Comparison of ENCODE assay signal across 8 cellular contexts in genomic region chr5:111512026-111512405, GRCh38.
DNase-seq lines count a peak whose midpoint lies in the region; ATAC-seq, FAIRE-seq and TF ChIP-seq lines count a peak whose summit lies in the region.

No MANE protein-coding gene starts in this region.

- peak; percentile 45 for DNase-seq in CD1c-positive myeloid dendritic cell (ENCODE audit: extremely low spot score)
- DNase-seq in NB4 (ENCODE audit: low read depth): no peak
- no peak for DNase-seq in AG08395 (ENCODE audit: low spot score)
- DNase-seq in D721Med (ENCODE audit: insufficient read length, low spot score): no peak

- peak overlapping the region; percentile 96 for H3K4me3 Mint-ChIP-seq in stimulated activated memory B cell treated with anti-CD40 and anti-IgM and Interleukin-4, amounts not matched to agents 10 μg/mL and 1 μg/mL and 100 μg/mL, for 72 hours

- no peaks in the 10 kb centered on the region for H3K27me3 Mint-ChIP-seq in stimulated activated memory B cell treated with anti-CD40 and anti-IgM and Interleukin-4, amounts not matched to agents 10 μg/mL and 1 μg/mL and 100 μg/mL, for 72 hours

- no peaks in the 10 kb centered on the region for H3K36me3 ChIP-seq in iPS-20b (ENCODE audit: insufficient read depth, low read depth, low read length)

- H3K36me3 Mint-ChIP-seq in stimulated activated memory B cell treated with anti-CD40 and anti-IgM and Interleukin-4, amounts not matched to agents 10 μg/mL and 1 μg/mL and 100 μg/mL, for 72 hours: no peaks in the 10 kb centered on the region

- FAIRE-seq in D721Med (lab: Jason Lieb, UNC): no peak

- TF ChIP-seq POLR2A in NB4 (IDR thresholded peaks at IDR 0.05; ENCODE audit: extremely low read depth, insufficient read length): no peak

- H3K9ac ChIP-seq in iPS-20b (ENCODE audit: low read depth, low read length): peak overlapping the region; percentile 89

- TF ChIP-seq CTCF in NB4 (IDR thresholded peaks at IDR 0.05; ENCODE audit: low read depth, low read length): no peak
- no peak for TF ChIP-seq CTCF in D721Med (IDR thresholded peaks at IDR 0.05; ENCODE audit: insufficient read depth, missing control alignments)

- ATAC-seq in GM19463 (IDR thresholded peaks at IDR 0.05; ENCODE audit: unreplicated experiment): peak; percentile 16
- no peak for ATAC-seq in stimulated activated memory B cell treated with anti-CD40 and anti-IgM and Interleukin-4, amounts not matched to agents 10 μg/mL and 1 μg/mL and 100 μg/mL, for 72 hours

- H3K4me3 ChIP-seq in NB4 (ENCODE audit: low read depth, low read length) (peak overlapping the region; percentile 85), iPS-20b (ENCODE audit: low read length) (peak overlapping the region; percentile 94)

- H3K4me1 Mint-ChIP-seq in stimulated activated memory B cell treated with anti-CD40 and anti-IgM and Interleukin-4, amounts not matched to agents 10 μg/mL and 1 μg/mL and 100 μg/mL, for 72 hours: peaks cover 53% of the 10 kb centered on the region

- peaks cover 34% of the 10 kb centered on the region; the same call in 1 of the 2 replicates for H3K4me1 ChIP-seq in iPS-20b (ENCODE audit: insufficient read depth, low read length)

- H3K27ac ChIP-seq in angular gyrus (ENCODE audit: low read depth, low read length) (peak overlapping the region; percentile 75), iPS-20b (ENCODE audit: low read length) (peak overlapping the region; percentile 83)

- H3K9me3 Mint-ChIP-seq in stimulated activated memory B cell treated with anti-CD40 and anti-IgM and Interleukin-4, amounts not matched to agents 10 μg/mL and 1 μg/mL and 100 μg/mL, for 72 hours: no peaks in the 10 kb centered on the region

- no peaks in the 10 kb centered on the region for H3K27me3 ChIP-seq in iPS-20b (ENCODE audit: insufficient read depth, low read length)

- no peaks in the 10 kb centered on the region for H3K9me3 ChIP-seq in iPS-20b (ENCODE audit: insufficient read depth, low read depth, low read length)

- H3K27ac Mint-ChIP-seq in stimulated activated memory B cell treated with anti-CD40 and anti-IgM and Interleukin-4, amounts not matched to agents 10 μg/mL and 1 μg/mL and 100 μg/mL, for 72 hours: peak overlapping the region; percentile 94
